1 cellular context compared by ENCODE assay signal in the genomic region with DNA sequence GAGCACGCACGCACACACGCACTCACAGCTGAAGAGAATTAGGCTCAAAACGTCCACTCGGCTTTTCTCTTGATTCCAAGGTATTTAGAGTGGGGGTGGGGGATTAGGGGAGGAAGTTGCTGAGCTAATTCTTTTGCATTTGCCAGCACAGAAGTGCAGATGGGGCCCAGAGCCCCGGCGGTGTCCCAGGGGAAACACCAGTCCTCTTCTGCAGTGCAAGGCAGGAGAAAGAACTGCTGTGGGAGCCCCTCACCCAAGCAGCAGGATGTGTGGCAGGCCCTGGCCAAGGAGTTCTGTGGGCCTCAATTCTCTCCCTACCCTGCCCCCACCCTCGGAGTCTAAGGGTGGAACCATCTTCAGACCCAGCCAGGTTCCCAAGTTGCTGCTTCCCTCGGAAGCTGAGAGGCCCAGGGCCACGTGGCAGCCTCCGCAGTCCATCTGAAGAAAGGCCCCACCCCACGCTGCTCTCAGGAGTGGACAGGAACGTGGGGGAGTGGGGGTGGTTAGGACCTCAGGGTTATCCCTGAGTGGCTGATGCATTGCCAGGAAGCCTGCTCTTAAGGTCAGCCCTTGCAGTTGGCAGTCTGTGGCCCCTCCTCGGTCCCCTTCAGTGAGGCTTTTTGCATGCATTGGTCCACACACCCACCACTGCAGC.
TF ChIP-seq lines count a peak whose summit lies in the region.

No MANE protein-coding gene starts in this region.

TF ChIP-seq in K562, 482 proteins besides CTCF, POLR2A, EP300 and RAD21 (continued from another document and continues in another):
- TF ChIP-seq, protein P1, sequence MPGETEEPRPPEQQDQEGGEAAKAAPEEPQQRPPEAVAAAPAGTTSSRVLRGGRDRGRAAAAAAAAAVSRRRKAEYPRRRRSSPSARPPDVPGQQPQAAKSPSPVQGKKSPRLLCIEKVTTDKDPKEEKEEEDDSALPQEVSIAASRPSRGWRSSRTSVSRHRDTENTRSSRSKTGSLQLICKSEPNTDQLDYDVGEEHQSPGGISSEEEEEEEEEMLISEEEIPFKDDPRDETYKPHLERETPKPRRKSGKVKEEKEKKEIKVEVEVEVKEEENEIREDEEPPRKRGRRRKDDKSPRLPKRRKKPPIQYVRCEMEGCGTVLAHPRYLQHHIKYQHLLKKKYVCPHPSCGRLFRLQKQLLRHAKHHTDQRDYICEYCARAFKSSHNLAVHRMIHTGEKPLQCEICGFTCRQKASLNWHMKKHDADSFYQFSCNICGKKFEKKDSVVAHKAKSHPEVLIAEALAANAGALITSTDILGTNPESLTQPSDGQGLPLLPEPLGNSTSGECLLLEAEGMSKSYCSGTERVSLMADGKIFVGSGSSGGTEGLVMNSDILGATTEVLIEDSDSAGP (CRISPR knock-in tag; IDR thresholded peaks at IDR 0.05) = no peak
- TF ChIP-seq TFAP4 (CRISPR knock-in tag; IDR thresholded peaks at IDR 0.05; ENCODE audit: borderline replicate concordance) (peak; percentile 21; the same call in 1 of the 2 replicates), KLF16 (IDR thresholded peaks at IDR 0.05) (no peak), HIVEP1 (CRISPR knock-in tag; IDR thresholded peaks at IDR 0.05) (no peak), PRMT5 (CRISPR knock-in tag; IDR thresholded peaks at IDR 0.05) (no peak), ZNF699 (CRISPR knock-in tag; IDR thresholded peaks at IDR 0.05; ENCODE audit: insufficient replicate concordance) (no peak), YBX1 (IDR thresholded peaks at IDR 0.05) (no peak), KDM4B (IDR thresholded peaks at IDR 0.05; ENCODE audit: borderline replicate concordance in 2 of 2, low read depth in 1 of 2) (no peak), RNF2 (IDR thresholded peaks at IDR 0.05) (no peak), ZNF740 (CRISPR knock-in tag; IDR thresholded peaks at IDR 0.05) (0 out of 2 replicates have a peak, but pooled peaks have one; percentile 24), ZNF740 (tag; IDR thresholded peaks at IDR 0.05) (no peak), ZNF778 (CRISPR knock-in tag; IDR thresholded peaks at IDR 0.05) (no peak), ETV6 (IDR thresholded peaks at IDR 0.05; ENCODE audit: borderline replicate concordance in 1 of 2, low read depth in 2 of 2, low read length in 1 of 2) (no peak), ETV6 (CRISPR knock-in tag; IDR thresholded peaks at IDR 0.05; ENCODE audit: borderline replicate concordance) (no peak), CEBPB (tag; IDR thresholded peaks at IDR 0.05) (no peak), ZNF511 (CRISPR knock-in tag; IDR thresholded peaks at IDR 0.05) (0 out of 2 replicates have a peak, but pooled peaks have one; percentile 37), ZFX (CRISPR knock-in tag; IDR thresholded peaks at IDR 0.05) (peak; percentile 32), HDAC3 (IDR thresholded peaks at IDR 0.05; ENCODE audit: borderline replicate concordance, partially characterized antibody) (no peak)
- TF ChIP-seq, protein P2, sequence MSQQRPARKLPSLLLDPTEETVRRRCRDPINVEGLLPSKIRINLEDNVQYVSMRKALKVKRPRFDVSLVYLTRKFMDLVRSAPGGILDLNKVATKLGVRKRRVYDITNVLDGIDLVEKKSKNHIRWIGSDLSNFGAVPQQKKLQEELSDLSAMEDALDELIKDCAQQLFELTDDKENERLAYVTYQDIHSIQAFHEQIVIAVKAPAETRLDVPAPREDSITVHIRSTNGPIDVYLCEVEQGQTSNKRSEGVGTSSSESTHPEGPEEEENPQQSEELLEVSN (IDR thresholded peaks at IDR 0.05; ENCODE audit: borderline replicate concordance in 1 of 2, extremely low read depth in 1 of 2, insufficient read depth in 1 of 2, insufficient read length in 1 of 2, low read depth in 1 of 2, low read length in 1 of 2, poor library complexity in 1 of 2, severe bottlenecking in 1 of 2) = peak; percentile 20 to 61
- TF ChIP-seq, protein P3, sequence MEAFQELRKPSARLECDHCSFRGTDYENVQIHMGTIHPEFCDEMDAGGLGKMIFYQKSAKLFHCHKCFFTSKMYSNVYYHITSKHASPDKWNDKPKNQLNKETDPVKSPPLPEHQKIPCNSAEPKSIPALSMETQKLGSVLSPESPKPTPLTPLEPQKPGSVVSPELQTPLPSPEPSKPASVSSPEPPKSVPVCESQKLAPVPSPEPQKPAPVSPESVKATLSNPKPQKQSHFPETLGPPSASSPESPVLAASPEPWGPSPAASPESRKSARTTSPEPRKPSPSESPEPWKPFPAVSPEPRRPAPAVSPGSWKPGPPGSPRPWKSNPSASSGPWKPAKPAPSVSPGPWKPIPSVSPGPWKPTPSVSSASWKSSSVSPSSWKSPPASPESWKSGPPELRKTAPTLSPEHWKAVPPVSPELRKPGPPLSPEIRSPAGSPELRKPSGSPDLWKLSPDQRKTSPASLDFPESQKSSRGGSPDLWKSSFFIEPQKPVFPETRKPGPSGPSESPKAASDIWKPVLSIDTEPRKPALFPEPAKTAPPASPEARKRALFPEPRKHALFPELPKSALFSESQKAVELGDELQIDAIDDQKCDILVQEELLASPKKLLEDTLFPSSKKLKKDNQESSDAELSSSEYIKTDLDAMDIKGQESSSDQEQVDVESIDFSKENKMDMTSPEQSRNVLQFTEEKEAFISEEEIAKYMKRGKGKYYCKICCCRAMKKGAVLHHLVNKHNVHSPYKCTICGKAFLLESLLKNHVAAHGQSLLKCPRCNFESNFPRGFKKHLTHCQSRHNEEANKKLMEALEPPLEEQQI (IDR thresholded peaks at IDR 0.05) = no peak
- TF ChIP-seq, protein P4, sequence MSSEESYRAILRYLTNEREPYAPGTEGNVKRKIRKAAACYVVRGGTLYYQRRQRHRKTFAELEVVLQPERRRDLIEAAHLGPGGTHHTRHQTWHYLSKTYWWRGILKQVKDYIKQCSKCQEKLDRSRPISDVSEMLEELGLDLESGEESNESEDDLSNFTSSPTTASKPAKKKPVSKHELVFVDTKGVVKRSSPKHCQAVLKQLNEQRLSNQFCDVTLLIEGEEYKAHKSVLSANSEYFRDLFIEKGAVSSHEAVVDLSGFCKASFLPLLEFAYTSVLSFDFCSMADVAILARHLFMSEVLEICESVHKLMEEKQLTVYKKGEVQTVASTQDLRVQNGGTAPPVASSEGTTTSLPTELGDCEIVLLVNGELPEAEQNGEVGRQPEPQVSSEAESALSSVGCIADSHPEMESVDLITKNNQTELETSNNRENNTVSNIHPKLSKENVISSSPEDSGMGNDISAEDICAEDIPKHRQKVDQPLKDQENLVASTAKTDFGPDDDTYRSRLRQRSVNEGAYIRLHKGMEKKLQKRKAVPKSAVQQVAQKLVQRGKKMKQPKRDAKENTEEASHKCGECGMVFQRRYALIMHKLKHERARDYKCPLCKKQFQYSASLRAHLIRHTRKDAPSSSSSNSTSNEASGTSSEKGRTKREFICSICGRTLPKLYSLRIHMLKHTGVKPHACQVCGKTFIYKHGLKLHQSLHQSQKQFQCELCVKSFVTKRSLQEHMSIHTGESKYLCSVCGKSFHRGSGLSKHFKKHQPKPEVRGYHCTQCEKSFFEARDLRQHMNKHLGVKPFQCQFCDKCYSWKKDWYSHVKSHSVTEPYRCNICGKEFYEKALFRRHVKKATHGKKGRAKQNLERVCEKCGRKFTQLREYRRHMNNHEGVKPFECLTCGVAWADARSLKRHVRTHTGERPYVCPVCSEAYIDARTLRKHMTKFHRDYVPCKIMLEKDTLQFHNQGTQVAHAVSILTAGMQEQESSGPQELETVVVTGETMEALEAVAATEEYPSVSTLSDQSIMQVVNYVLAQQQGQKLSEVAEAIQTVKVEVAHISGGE (CRISPR knock-in tag; IDR thresholded peaks at IDR 0.05) = peak in 1 of 3 experiments; percentile 51; a peak in 1 of 6 replicates
- TF ChIP-seq, protein P5, sequence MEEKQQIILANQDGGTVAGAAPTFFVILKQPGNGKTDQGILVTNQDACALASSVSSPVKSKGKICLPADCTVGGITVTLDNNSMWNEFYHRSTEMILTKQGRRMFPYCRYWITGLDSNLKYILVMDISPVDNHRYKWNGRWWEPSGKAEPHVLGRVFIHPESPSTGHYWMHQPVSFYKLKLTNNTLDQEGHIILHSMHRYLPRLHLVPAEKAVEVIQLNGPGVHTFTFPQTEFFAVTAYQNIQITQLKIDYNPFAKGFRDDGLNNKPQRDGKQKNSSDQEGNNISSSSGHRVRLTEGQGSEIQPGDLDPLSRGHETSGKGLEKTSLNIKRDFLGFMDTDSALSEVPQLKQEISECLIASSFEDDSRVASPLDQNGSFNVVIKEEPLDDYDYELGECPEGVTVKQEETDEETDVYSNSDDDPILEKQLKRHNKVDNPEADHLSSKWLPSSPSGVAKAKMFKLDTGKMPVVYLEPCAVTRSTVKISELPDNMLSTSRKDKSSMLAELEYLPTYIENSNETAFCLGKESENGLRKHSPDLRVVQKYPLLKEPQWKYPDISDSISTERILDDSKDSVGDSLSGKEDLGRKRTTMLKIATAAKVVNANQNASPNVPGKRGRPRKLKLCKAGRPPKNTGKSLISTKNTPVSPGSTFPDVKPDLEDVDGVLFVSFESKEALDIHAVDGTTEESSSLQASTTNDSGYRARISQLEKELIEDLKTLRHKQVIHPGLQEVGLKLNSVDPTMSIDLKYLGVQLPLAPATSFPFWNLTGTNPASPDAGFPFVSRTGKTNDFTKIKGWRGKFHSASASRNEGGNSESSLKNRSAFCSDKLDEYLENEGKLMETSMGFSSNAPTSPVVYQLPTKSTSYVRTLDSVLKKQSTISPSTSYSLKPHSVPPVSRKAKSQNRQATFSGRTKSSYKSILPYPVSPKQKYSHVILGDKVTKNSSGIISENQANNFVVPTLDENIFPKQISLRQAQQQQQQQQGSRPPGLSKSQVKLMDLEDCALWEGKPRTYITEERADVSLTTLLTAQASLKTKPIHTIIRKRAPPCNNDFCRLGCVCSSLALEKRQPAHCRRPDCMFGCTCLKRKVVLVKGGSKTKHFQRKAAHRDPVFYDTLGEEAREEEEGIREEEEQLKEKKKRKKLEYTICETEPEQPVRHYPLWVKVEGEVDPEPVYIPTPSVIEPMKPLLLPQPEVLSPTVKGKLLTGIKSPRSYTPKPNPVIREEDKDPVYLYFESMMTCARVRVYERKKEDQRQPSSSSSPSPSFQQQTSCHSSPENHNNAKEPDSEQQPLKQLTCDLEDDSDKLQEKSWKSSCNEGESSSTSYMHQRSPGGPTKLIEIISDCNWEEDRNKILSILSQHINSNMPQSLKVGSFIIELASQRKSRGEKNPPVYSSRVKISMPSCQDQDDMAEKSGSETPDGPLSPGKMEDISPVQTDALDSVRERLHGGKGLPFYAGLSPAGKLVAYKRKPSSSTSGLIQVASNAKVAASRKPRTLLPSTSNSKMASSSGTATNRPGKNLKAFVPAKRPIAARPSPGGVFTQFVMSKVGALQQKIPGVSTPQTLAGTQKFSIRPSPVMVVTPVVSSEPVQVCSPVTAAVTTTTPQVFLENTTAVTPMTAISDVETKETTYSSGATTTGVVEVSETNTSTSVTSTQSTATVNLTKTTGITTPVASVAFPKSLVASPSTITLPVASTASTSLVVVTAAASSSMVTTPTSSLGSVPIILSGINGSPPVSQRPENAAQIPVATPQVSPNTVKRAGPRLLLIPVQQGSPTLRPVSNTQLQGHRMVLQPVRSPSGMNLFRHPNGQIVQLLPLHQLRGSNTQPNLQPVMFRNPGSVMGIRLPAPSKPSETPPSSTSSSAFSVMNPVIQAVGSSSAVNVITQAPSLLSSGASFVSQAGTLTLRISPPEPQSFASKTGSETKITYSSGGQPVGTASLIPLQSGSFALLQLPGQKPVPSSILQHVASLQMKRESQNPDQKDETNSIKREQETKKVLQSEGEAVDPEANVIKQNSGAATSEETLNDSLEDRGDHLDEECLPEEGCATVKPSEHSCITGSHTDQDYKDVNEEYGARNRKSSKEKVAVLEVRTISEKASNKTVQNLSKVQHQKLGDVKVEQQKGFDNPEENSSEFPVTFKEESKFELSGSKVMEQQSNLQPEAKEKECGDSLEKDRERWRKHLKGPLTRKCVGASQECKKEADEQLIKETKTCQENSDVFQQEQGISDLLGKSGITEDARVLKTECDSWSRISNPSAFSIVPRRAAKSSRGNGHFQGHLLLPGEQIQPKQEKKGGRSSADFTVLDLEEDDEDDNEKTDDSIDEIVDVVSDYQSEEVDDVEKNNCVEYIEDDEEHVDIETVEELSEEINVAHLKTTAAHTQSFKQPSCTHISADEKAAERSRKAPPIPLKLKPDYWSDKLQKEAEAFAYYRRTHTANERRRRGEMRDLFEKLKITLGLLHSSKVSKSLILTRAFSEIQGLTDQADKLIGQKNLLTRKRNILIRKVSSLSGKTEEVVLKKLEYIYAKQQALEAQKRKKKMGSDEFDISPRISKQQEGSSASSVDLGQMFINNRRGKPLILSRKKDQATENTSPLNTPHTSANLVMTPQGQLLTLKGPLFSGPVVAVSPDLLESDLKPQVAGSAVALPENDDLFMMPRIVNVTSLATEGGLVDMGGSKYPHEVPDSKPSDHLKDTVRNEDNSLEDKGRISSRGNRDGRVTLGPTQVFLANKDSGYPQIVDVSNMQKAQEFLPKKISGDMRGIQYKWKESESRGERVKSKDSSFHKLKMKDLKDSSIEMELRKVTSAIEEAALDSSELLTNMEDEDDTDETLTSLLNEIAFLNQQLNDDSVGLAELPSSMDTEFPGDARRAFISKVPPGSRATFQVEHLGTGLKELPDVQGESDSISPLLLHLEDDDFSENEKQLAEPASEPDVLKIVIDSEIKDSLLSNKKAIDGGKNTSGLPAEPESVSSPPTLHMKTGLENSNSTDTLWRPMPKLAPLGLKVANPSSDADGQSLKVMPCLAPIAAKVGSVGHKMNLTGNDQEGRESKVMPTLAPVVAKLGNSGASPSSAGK (IDR thresholded peaks at IDR 0.05) = peak; percentile 54; the same call in 1 of the 2 replicates
